10 cellular contexts compared by ENCODE assay signal in genomic region chr9:116087246-116087645, GRCh38.
A peak's percentile ranks its signal among the peaks of the same experiment; 100 is the strongest.
DNase-seq lines count a peak whose midpoint lies in the region; ATAC-seq lines count a peak whose summit lies in the region.
"Had no signal": no experiment of that assay in that cellular context is flagged by ENCODE, and none has a peak within 500 bp of the region (broad histone marks: within the 10 kb centered on the region; RNA-seq: fewer than 3 reads in every experiment).

No MANE protein-coding gene starts in this region.

- peak; percentile 2 for DNase-seq in CD1c-positive myeloid dendritic cell (ENCODE audit: extremely low spot score)
- peak; percentile 64 for DNase-seq in NCI-H2081 treated with DMSO at 0.1 percent for 48 hours (lab: John Stamatoyannopoulos, UW)
- peak; percentile 77 for DNase-seq in epithelial cell of prostate (ENCODE audit: low read depth, low spot score)
- peak; percentile 30 for DNase-seq in myocyte (ENCODE audit: low read depth)
- no peak for DNase-seq in kidney glomerular epithelial cell (lab: John Stamatoyannopoulos, UW)
- DNase-seq: endodermal cell, NCI-H1092 had no signal

- H3K27ac ChIP-seq in epithelial cell of prostate = peak overlapping the region; percentile 36

- ATAC-seq in HG03469 (IDR thresholded peaks at IDR 0.05; ENCODE audit: unreplicated experiment) (no peak), GM19395 (IDR thresholded peaks at IDR 0.05; ENCODE audit: unreplicated experiment) (no peak), GM18498 (IDR thresholded peaks at IDR 0.05; ENCODE audit: unreplicated experiment) (no peak)
